In the genomic region with DNA sequence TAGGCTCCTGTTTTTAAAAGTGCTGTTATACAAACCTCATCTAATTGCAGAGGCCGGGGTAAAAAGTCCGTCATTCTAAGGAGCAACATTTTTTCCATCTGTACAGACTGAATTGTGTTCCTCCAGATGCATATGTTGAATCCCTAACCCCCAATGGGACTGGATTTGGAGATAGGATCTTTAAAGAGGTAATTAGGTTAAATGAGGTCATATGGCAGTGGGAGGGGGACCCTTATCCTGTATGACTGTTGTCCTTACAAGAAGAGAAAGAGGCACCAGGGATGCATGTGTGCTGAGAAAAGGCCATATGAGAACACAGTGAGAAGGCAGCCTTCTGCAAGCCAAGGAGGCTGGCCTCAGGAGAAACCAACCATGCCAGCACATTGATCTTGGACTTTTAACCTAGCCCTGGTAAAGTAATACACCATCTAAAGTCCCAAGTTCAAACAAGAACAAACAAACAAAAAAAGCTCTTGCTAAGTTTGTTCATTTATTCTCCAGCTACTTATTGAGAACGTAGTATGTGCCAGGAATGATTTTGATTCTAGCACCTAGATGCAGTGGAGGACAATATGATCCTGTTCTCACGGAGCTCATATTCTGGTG, we compare ENCODE assay signal across 19 cellular contexts.
DNase-seq lines count a peak whose midpoint lies in the region; ATAC-seq and TF ChIP-seq lines count a peak whose summit lies in the region.
"Had no signal": no experiment of that assay in that cellular context is flagged by ENCODE, and none has a peak within 500 bp of the region (broad histone marks: within the 10 kb centered on the region; RNA-seq: fewer than 3 reads in every experiment).

No MANE protein-coding gene starts in this region.

- H3K27me3 Mint-ChIP-seq in progenitor cell of endocrine pancreas: no peaks in the 10 kb centered on the region

- no peak overlapping the region for H3K4me3 Mint-ChIP-seq in progenitor cell of endocrine pancreas (ENCODE audit: low read depth)
- H3K4me3 Mint-ChIP-seq: CD14-positive monocyte, GM23338 had no signal

- intact Hi-C loops in left colon (cut with DNase I, micrococcal nuclease): no loop called here

- ATAC-seq in left lobe of liver: peak; percentile 69
- ATAC-seq in left colon: no peak
- ATAC-seq: A549, GM12878, GM23338 had no signal

- TF ChIP-seq CTCF in progenitor cell of endocrine pancreas (IDR thresholded peaks at IDR 0.05; ENCODE audit: unreplicated experiment): no peak

- no peaks in the 10 kb centered on the region for H3K36me3 Mint-ChIP-seq in progenitor cell of endocrine pancreas (ENCODE audit: insufficient read depth)
- H3K36me3 Mint-ChIP-seq: CD14-positive monocyte; CD4-positive, alpha-beta memory T cell had no signal

- H3K4me1 Mint-ChIP-seq in progenitor cell of endocrine pancreas (ENCODE audit: low read depth): peaks cover 4% of the 10 kb centered on the region
- H3K4me1 Mint-ChIP-seq: CD4-positive, alpha-beta memory T cell had no signal

- DNase-seq in NCI-H524 (lab: John Stamatoyannopoulos, UW): peak; percentile 16 to 68
- no peak for DNase-seq in NCI-H524 treated with DMSO at 0.1 percent for 48 hours (lab: John Stamatoyannopoulos, UW)
- DNase-seq in DMS 273 treated with DMSO at 0.1 percent for 48 hours (lab: John Stamatoyannopoulos, UW): peak; percentile 66
- peak; percentile 45 for DNase-seq in NCI-H82 treated with DMSO at 0.1 percent for 48 hours (lab: John Stamatoyannopoulos, UW; ENCODE audit: unreplicated experiment)
- DNase-seq in left lobe of liver (ENCODE audit: low spot score): no peak
- no peak for DNase-seq in progenitor cell of endocrine pancreas (ENCODE audit: low spot score, unreplicated experiment)
- DNase-seq in GM19238 (ENCODE audit: insufficient read length, low spot score): no peak
- DNase-seq in left colon: no peak
- DNase-seq: AML-193; CD4-positive, alpha-beta memory T cell; DMS53; DND-41; EL; HCEC 1CT; IMR-90 had no signal

- H3K27ac Mint-ChIP-seq in progenitor cell of endocrine pancreas: no peak overlapping the region
- H3K27ac Mint-ChIP-seq: CD14-positive monocyte; CD4-positive, alpha-beta memory T cell; GM23338 had no signal

- H3K9me3 Mint-ChIP-seq in progenitor cell of endocrine pancreas (ENCODE audit: low read depth): no peaks in the 10 kb centered on the region
- H3K9me3 Mint-ChIP-seq: CD4-positive, alpha-beta memory T cell; GM23338 had no signal

Comparison
In these comparisons a context has a peak if more than half of its experiments do, and no peak if none do; other contexts are left out.
1. DNase-seq: peak in NCI-H524 (2 of 2), DMS 273 treated with DMSO at 0.1 percent for 48 hours (single experiment) and NCI-H82 treated with DMSO at 0.1 percent for 48 hours (single experiment); none in NCI-H524 treated with DMSO at 0.1 percent for 48 hours (single experiment), left lobe of liver (single experiment), progenitor cell of endocrine pancreas (single experiment), GM19238 (single experiment) and left colon (0 of 2).